26 cellular contexts compared by ENCODE assay signal in genomic region chr3:151673974-151674373, GRCh38. TPM values are rescaled to one million over a fixed set of nuclear protein-coding genes. Genes with fewer than 3 reads are reported as not detected.
"Had no signal": no experiment of that assay in that cellular context is flagged by ENCODE, and none has a peak within 500 bp of the region (broad histone marks: within the 10 kb centered on the region; RNA-seq: fewer than 3 reads in every experiment).

No MANE protein-coding gene starts in this region.

- DNase-seq: activated CD4-positive, alpha-beta T cell treated with anti-CD3 and anti-CD28 coated beads, Interleukin-2, amount 10 ng/mL, durations not matched to agents 7 days and 5 days; activated CD8-positive, alpha-beta T cell treated with anti-CD3 and anti-CD28 coated beads, Interleukin-2, amount 10 ng/mL, durations not matched to agents 7 days and 5 days; activated naive CD4-positive, alpha-beta T cell treated with Interleukin-2 at 50 U/mL for 16 hours; activated naive CD8-positive, alpha-beta T cell treated with anti-CD3 and anti-CD28 coated beads, Interleukin-2, amount 10 ng/mL, durations not matched to agents 7 days and 5 days; activated T-cell treated with anti-CD3 and anti-CD28 coated beads, Interleukin-2, amount 50 U/mL, for 24 hours; amygdala; body of pancreas; dorsolateral prefrontal cortex; left ventricle myocardium inferior; mammary epithelial cell; occipital lobe; right cardiac atrium; stimulated activated naive CD8-positive, alpha-beta T cell treated with anti-CD3 and anti-CD28 coated beads, Interleukin-15, Interleukin-2, amounts not matched to agents 100 U/mL and 50 U/mL, for 24 hours; substantia nigra; tibial artery had no signal

- H3K27ac ChIP-seq: body of pancreas, dorsolateral prefrontal cortex, epithelial cell of prostate, left ventricle myocardium inferior, tibial artery had no signal

- H3K27me3 ChIP-seq: body of pancreas, tibial artery had no signal

- H3K4me1 ChIP-seq: body of pancreas, left ventricle myocardium inferior, tibial artery had no signal

- H3K9me3 ChIP-seq: body of pancreas had no signal

- H3K36me3 ChIP-seq: left ventricle myocardium inferior, tibial artery had no signal

- H3K4me3 ChIP-seq: body of pancreas, dorsolateral prefrontal cortex, left ventricle myocardium inferior, tibial artery had no signal

- FAIRE-seq: frontal cortex, urothelium cell line had no signal

- ATAC-seq: activated CD8-positive, alpha-beta T cell treated with anti-CD3 and anti-CD28 coated beads, Interleukin-2, amount 10 ng/mL, durations not matched to agents 7 days and 5 days; body of pancreas; right cardiac atrium; stimulated activated naive CD8-positive, alpha-beta T cell treated with anti-CD3 and anti-CD28 coated beads, Interleukin-15, Interleukin-2, amounts not matched to agents 100 U/mL and 50 U/mL, for 24 hours had no signal

RNA-seq across cellular contexts. Expression of gene AADACL2, which starts 59.8 kb away (rescaled TPM):
- total RNA-seq: activated CD4-positive, alpha-beta T cell treated with anti-CD3 and anti-CD28 coated beads, Interleukin-2, amount 10 ng/mL, durations not matched to agents 7 days and 5 days; activated CD8-positive, alpha-beta T cell treated with anti-CD3 and anti-CD28 coated beads, Interleukin-2, amount 10 ng/mL, durations not matched to agents 7 days and 5 days; activated naive CD8-positive, alpha-beta T cell treated with anti-CD3 and anti-CD28 coated beads, Interleukin-2, amount 10 ng/mL, durations not matched to agents 7 days and 5 days; activated T-helper 2 cell treated with anti-CD3 and anti-CD28 coated beads, Interferon-gamma antibody, Interleukin-2, Interleukin-4, amounts not matched to agents 10 μg/mL and 5 μg/mL and 100 μg/mL, durations not matched to agents 14 hours and 24 hours and 36 hours; body of pancreas; cardiac septum; dorsolateral prefrontal cortex; fibroblast of lung; frontal cortex; kidney epithelial cell; left ventricle myocardium inferior; mononuclear cell; occipital lobe; progenitor cell of endocrine pancreas; right cardiac atrium; skeletal muscle tissue had no signal
- polyA plus RNA-seq: fibroblast of lung, mammary epithelial cell, neural cell had no signal
